2 cellular contexts compared by ENCODE assay signal in the genomic region with DNA sequence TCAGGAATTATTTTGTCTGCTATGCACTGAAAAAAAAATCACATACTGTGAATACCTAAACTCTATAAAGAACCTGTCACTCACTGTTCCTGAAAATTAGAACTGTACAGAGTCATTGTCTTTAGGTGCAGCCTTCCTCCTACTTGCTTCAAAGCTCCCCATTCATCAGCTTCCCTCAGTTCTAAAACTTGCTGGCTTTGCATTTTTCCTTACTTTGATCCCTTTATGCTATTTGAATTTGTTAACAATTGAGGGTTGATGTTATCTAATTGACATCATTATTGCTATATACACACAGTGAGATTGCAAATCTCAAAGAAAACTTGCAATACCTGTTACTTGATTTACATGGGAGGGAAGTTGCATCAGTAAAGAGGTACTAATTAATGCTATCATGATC.
TF ChIP-seq lines count a peak whose summit lies in the region.

No MANE protein-coding gene starts in this region.

TF ChIP-seq in A549, 52 proteins besides CTCF, POLR2A, EP300 and RAD21 (continued from another document):
- TF ChIP-seq MAFK (IDR thresholded peaks at IDR 0.05; ENCODE audit: partially characterized antibody) (peak; percentile 75), FOSL2 (IDR thresholded peaks at IDR 0.05) (no peak), FOSL2 (CRISPR knock-in tag; IDR thresholded peaks at IDR 0.05) (no peak), ESRRA (IDR thresholded peaks at IDR 0.05; ENCODE audit: borderline replicate concordance, low read length) (no peak)
- TF ChIP-seq, protein P1, sequence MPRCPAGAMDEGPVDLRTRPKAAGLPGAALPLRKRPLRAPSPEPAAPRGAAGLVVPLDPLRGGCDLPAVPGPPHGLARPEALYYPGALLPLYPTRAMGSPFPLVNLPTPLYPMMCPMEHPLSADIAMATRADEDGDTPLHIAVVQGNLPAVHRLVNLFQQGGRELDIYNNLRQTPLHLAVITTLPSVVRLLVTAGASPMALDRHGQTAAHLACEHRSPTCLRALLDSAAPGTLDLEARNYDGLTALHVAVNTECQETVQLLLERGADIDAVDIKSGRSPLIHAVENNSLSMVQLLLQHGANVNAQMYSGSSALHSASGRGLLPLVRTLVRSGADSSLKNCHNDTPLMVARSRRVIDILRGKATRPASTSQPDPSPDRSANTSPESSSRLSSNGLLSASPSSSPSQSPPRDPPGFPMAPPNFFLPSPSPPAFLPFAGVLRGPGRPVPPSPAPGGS (IDR thresholded peaks at IDR 0.05): no peak

TF ChIP-seq in K562, 482 proteins besides CTCF, POLR2A, EP300 and RAD21:
- TF ChIP-seq CEBPZ (IDR thresholded peaks at IDR 0.05; ENCODE audit: borderline replicate concordance, low read depth, low read length) (no peak), BACH1 (tag; IDR thresholded peaks at IDR 0.05) (no peak), RBM25 (IDR thresholded peaks at IDR 0.05; ENCODE audit: low read depth, low read length, severe bottlenecking) (no peak), ZNF316 (IDR thresholded peaks at IDR 0.05) (peak; percentile 33; the same call in 1 of the 2 replicates), TBP (optimal IDR thresholded peaks at IDR 0.05; ENCODE audit: low read depth, low read length) (no peak), KAT8 (IDR thresholded peaks at IDR 0.05; ENCODE audit: low read depth) (no peak), C11orf30 (IDR thresholded peaks at IDR 0.05; ENCODE audit: low read depth) (peak; percentile 23; the same call in 1 of the 2 replicates), TEAD1 (CRISPR knock-in tag; IDR thresholded peaks at IDR 0.05) (no peak)
- TF ChIP-seq, protein P2, sequence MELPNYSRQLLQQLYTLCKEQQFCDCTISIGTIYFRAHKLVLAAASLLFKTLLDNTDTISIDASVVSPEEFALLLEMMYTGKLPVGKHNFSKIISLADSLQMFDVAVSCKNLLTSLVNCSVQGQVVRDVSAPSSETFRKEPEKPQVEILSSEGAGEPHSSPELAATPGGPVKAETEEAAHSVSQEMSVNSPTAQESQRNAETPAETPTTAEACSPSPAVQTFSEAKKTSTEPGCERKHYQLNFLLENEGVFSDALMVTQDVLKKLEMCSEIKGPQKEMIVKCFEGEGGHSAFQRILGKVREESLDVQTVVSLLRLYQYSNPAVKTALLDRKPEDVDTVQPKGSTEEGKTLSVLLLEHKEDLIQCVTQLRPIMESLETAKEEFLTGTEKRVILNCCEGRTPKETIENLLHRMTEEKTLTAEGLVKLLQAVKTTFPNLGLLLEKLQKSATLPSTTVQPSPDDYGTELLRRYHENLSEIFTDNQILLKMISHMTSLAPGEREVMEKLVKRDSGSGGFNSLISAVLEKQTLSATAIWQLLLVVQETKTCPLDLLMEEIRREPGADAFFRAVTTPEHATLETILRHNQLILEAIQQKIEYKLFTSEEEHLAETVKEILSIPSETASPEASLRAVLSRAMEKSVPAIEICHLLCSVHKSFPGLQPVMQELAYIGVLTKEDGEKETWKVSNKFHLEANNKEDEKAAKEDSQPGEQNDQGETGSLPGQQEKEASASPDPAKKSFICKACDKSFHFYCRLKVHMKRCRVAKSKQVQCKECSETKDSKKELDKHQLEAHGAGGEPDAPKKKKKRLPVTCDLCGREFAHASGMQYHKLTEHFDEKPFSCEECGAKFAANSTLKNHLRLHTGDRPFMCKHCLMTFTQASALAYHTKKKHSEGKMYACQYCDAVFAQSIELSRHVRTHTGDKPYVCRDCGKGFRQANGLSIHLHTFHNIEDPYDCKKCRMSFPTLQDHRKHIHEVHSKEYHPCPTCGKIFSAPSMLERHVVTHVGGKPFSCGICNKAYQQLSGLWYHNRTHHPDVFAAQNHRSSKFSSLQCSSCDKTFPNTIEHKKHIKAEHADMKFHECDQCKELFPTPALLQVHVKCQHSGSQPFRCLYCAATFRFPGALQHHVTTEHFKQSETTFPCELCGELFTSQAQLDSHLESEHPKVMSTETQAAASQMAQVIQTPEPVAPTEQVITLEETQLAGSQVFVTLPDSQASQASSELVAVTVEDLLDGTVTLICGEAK (IDR thresholded peaks at IDR 0.05): no peak
- TF ChIP-seq, protein P2 (CRISPR knock-in tag; IDR thresholded peaks at IDR 0.05): no peak
